8 cellular contexts compared by ENCODE assay signal in genomic region chr9:130042931-130043653, GRCh38. TPM values are rescaled to one million over a fixed set of nuclear protein-coding genes. Genes with fewer than 3 reads are reported as not detected.
DNase-seq lines count a peak whose midpoint lies in the region; ATAC-seq and TF ChIP-seq lines count a peak whose summit lies in the region.

FNBP1 (minus strand) TSS chr9:130043189; CDS start chr9:130042975, 214 bp downstream.

- H3K4me1 ChIP-seq in CD4-positive, CD25-positive, alpha-beta regulatory T cell (ENCODE audit: control insufficient read depth, insufficient read depth, low read length, poor library complexity, severe bottlenecking): peaks cover 59% of the 10 kb centered on the region
- H3K4me1 ChIP-seq in Loucy (ENCODE audit: insufficient read depth, low read length, poor library complexity, severe bottlenecking) (peaks cover 37% of the 10 kb centered on the region), heart left ventricle (peaks cover 0 to 67% (median 24%) of the 10 kb centered on the region in 12 donors), tibial nerve (peaks cover 0 to 47% (median 13%) of the 10 kb centered on the region in 4 donors)

- TF ChIP-seq POLR2A in heart left ventricle (IDR thresholded peaks at IDR 0.05) (peak; percentile 9 to 81), tibial nerve (IDR thresholded peaks at IDR 0.05) (peak; percentile 86 to 91)

- peak; percentile 75 to 85 (median 84) for DNase-seq in CD4-positive, CD25-positive, alpha-beta regulatory T cell
- DNase-seq in heart left ventricle (peak; percentile 85 to 92 (median 88)), pons (ENCODE audit: low spot score) (peak; percentile 66), tibial nerve (ENCODE audit: low spot score in 2 of 2) (peak; percentile 70 to 80)

- H3K36me3 Mint-ChIP-seq in CD4-positive, CD25-positive, alpha-beta regulatory T cell: peaks cover 11% of the 10 kb centered on the region

- ATAC-seq in CD4-positive, CD25-positive, alpha-beta regulatory T cell (ENCODE audit: low read depth in 2 of 2): peak; percentile 71 to 72
- ATAC-seq in GM19438 (IDR thresholded peaks at IDR 0.05; ENCODE audit: low read depth, unreplicated experiment) (peak; percentile 39), heart left ventricle (peak; percentile 77 to 96 (median 93))

- H3K79me2 ChIP-seq in Loucy (ENCODE audit: insufficient read depth, low read length): peaks cover 54% of the 10 kb centered on the region

- H3K9me2 ChIP-seq in Loucy (replicated peaks; ENCODE audit: low read depth, low read length): no peaks in the 10 kb centered on the region

- peak within 1 kb of the TSS; percentile 96 to 100 (median 98) for H3K27ac Mint-ChIP-seq in CD4-positive, CD25-positive, alpha-beta regulatory T cell

- peak within 1 kb of the TSS; percentile 100 for H3K4me3 ChIP-seq in CD4-positive, CD25-positive, alpha-beta regulatory T cell (ENCODE audit: low read depth, low read length)
- H3K4me3 ChIP-seq in Loucy (ENCODE audit: low read length, poor library complexity, severe bottlenecking): peak within 1 kb of the TSS; percentile 77
- H3K4me3 ChIP-seq in heart left ventricle: peak within 1 kb of the TSS; percentile 65 to 97 (median 94)
- H3K4me3 ChIP-seq in tibial nerve: peak within 1 kb of the TSS; percentile 84 to 98 (median 91)

- H3K27me3 ChIP-seq in CD4-positive, CD25-positive, alpha-beta regulatory T cell (ENCODE audit: control insufficient read depth, insufficient read depth, low read length): no peaks in the 10 kb centered on the region
- H3K27me3 ChIP-seq in Loucy (ENCODE audit: insufficient read depth, low read length, poor library complexity, severe bottlenecking) (no peaks in the 10 kb centered on the region), heart left ventricle (no peaks in the 10 kb centered on the region), tibial nerve (no peaks in the 10 kb centered on the region)

- H3K27me3 Mint-ChIP-seq in CD4-positive, CD25-positive, alpha-beta regulatory T cell: peaks cover 10% of the 10 kb centered on the region

- peak within 1 kb of the TSS; percentile 83 for H3K4me2 ChIP-seq in Loucy (ENCODE audit: low read depth, low read length, poor library complexity, severe bottlenecking)

- WGBS in adipose tissue, 3 donors: 1% methylated on average over 55 to 83 of the region's 84 CpGs
- WGBS in heart left ventricle, 4 donors: 0 to 1% (median 0%) methylated on average over 4 to 84 of the region's 84 CpGs
- WGBS in tibial nerve, 2 donors: 0 to 4% methylated on average over 9 to 22 of the region's 84 CpGs

- no peaks in the 10 kb centered on the region for H3K9me3 ChIP-seq in CD4-positive, CD25-positive, alpha-beta regulatory T cell (ENCODE audit: control insufficient read depth in 2 of 2, low read length in 2 of 2)
- H3K9me3 ChIP-seq in Loucy (ENCODE audit: insufficient read depth, low read depth, low read length) (no peaks in the 10 kb centered on the region), heart left ventricle (no peaks in the 10 kb centered on the region), tibial nerve (no peaks in the 10 kb centered on the region)

- H2AFZ ChIP-seq in Loucy (ENCODE audit: low read length): no peak within 1 kb of the TSS

- TF ChIP-seq EP300 in tibial nerve (IDR thresholded peaks at IDR 0.05): peak in 1 of 2 donors; percentile 92

- intact Hi-C loops in T-helper 1 cell treated with Interleukin-12 subunit alpha and Interleukin-12 subunit beta and Interleukin-4 antibody, amounts not matched to agents 30 ng/mL and 1 ng/mL, for 36 hours (cut with micrococcal nuclease): loop anchor here (1.0 to 10.0 kb wide), 4 partner anchors 10 to 418 kb away; partner anchors contain the start of genes C9orf50, GPR107 and NTMT1
- intact Hi-C loops in heart left ventricle (cut with DNase I): loop anchor here in 7 of 10 donors (1.0 to 10.0 kb wide), 7 partner anchors 76 to 158 kb away; no protein-coding TSS in a partner anchor

- H4K20me1 ChIP-seq in Loucy (ENCODE audit: insufficient read depth, low read length, poor library complexity, severe bottlenecking): peaks cover 31% of the 10 kb centered on the region

- peak within 1 kb of the TSS; percentile 95 for H3K9ac ChIP-seq in Loucy (ENCODE audit: low read depth, low read length, poor library complexity, severe bottlenecking)

- peak within 1 kb of the TSS; percentile 96 to 100 (median 98) for H3K4me3 Mint-ChIP-seq in CD4-positive, CD25-positive, alpha-beta regulatory T cell

- peaks cover 18 to 60% (median 44%) of the 10 kb centered on the region in 4 donors for H3K4me1 Mint-ChIP-seq in CD4-positive, CD25-positive, alpha-beta regulatory T cell

- TF ChIP-seq CTCF in Loucy (conservative IDR thresholded peaks at IDR 0.05; ENCODE audit: low read length) (no peak), heart left ventricle (IDR thresholded peaks at IDR 0.05) (no peak), tibial nerve (IDR thresholded peaks at IDR 0.05) (no peak)

- peak within 1 kb of the TSS; percentile 87 for H3K27ac ChIP-seq in CD4-positive, CD25-positive, alpha-beta regulatory T cell (ENCODE audit: insufficient read depth, low read length, poor library complexity, severe bottlenecking)
- peak within 1 kb of the TSS; percentile 7 for H3K27ac ChIP-seq in adipose tissue (ENCODE audit: low read depth, low read length)
- peak within 1 kb of the TSS; percentile 89 to 97 (median 94) for H3K27ac ChIP-seq in heart left ventricle
- peak within 1 kb of the TSS; percentile 89 to 98 (median 96) for H3K27ac ChIP-seq in tibial nerve

- peaks cover 12% of the 10 kb centered on the region for H3F3A ChIP-seq in Loucy (ENCODE audit: low read depth)

- H3K9me3 Mint-ChIP-seq in CD4-positive, CD25-positive, alpha-beta regulatory T cell: no peaks in the 10 kb centered on the region

- H3K36me3 ChIP-seq in CD4-positive, CD25-positive, alpha-beta regulatory T cell (ENCODE audit: control insufficient read depth, insufficient read depth, low read length): no peaks in the 10 kb centered on the region
- no peaks in the 10 kb centered on the region for H3K36me3 ChIP-seq in Loucy (ENCODE audit: insufficient read depth, low read length)
- no peaks in the 10 kb centered on the region for H3K36me3 ChIP-seq in heart left ventricle
- no peaks in the 10 kb centered on the region for H3K36me3 ChIP-seq in tibial nerve

RNA-seq across cellular contexts. Expression of gene FNBP1, which starts in this region (rescaled TPM):
- 253 TPM for total RNA-seq in CD4-positive, CD25-positive, alpha-beta regulatory T cell
- polyA plus RNA-seq in CD4-positive, CD25-positive, alpha-beta regulatory T cell: 100 to 1,000 TPM; 147 to 218 (median 188) TPM
- total RNA-seq in T-helper 1 cell treated with Interleukin-12 subunit alpha and Interleukin-12 subunit beta and Interleukin-4 antibody, amounts not matched to agents 30 ng/mL and 1 ng/mL, for 36 hours: 157 and 161 TPM in 2 replicates
- polyA plus RNA-seq in adipose tissue (10 to 100 TPM in 2 of 3 donors, 1 to 10 TPM in 1; 4.3 to 20.1 (median 10.9) TPM), heart left ventricle (10 to 100 TPM in 1 of 2 donors, 1 to 10 TPM in 1; 6.9 to 13.4 TPM)
- total RNA-seq in heart left ventricle (10 to 100 TPM; 16.6 to 47.3 (median 24.8) TPM), tibial nerve (100 to 1,000 TPM in 1 of 4 donors, 10 to 100 TPM in 3; 77.0 to 114 (median 86.4) TPM)

Comparison
In these comparisons a context has a peak if more than half of its experiments do, and no peak if none do; other contexts are left out.
1. Peak in every context shown above with its lines: DNase-seq, ATAC-seq, H3K4me3 ChIP-seq and H3K27ac ChIP-seq.
2. RNA of gene FNBP1 (polyA plus RNA-seq): 147 to 218 TPM in CD4-positive, CD25-positive, alpha-beta regulatory T cell; 6.9 to 13.4 TPM in heart left ventricle and 4.3 to 20.1 TPM in adipose tissue; every median in the first group is over 4 times any median in the second.
3. ATAC-seq: peak in every context shown above with its lines; median percentile 93 in heart left ventricle; 72 in CD4-positive, CD25-positive, alpha-beta regulatory T cell; 39 in GM19438.
4. H3K27ac ChIP-seq: peak in every context shown above with its lines; median percentile 96 in tibial nerve; 94 in heart left ventricle; 87 in CD4-positive, CD25-positive, alpha-beta regulatory T cell; 7 in adipose tissue.